In the genomic region with DNA sequence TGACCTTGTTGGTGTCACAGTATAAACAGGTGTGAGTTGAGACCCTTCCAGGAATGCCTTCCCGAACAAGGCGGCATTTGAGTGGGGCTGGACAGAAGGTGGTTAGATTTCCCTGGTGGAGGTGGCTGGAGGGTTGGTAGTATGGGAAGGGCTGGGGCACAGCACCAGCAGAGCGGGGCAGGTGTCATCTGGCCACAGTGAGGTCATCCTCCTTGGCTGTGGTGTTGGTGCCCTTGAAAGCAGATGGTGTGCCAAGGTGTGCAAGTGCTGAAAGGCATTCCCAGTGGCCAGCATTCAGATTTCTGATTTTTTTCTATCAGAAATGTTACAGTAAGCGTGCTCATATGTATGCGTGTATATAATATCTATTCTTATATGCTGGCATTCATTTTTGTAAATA, we compare ENCODE assay signal across 23 cellular contexts.
DNase-seq lines count a peak whose midpoint lies in the region; ATAC-seq and TF ChIP-seq lines count a peak whose summit lies in the region.
"Had no signal": no experiment of that assay in that cellular context is flagged by ENCODE, and none has a peak within 500 bp of the region (broad histone marks: within the 10 kb centered on the region; RNA-seq: fewer than 3 reads in every experiment).

No MANE protein-coding gene starts in this region.

- H3K4me3 Mint-ChIP-seq in glutamatergic neuron (ENCODE audit: unreplicated experiment), result no peak overlapping the region
- H3K4me3 Mint-ChIP-seq in stimulated activated memory B cell treated with anti-CD40 and anti-IgM and Interleukin-4, amounts not matched to agents 10 μg/mL and 1 μg/mL and 100 μg/mL, for 72 hours, result no peak overlapping the region
- no peak overlapping the region for H3K4me3 Mint-ChIP-seq in Calu3 (ENCODE audit: low read depth, unreplicated experiment)
- H3K4me3 Mint-ChIP-seq: HFFc6, type B pancreatic cell had no signal

- TF ChIP-seq CTCF in glutamatergic neuron (IDR thresholded peaks at IDR 0.05; ENCODE audit: partially characterized antibody, unreplicated experiment) (no peak), ovary (IDR thresholded peaks at IDR 0.05) (no peak), Calu3 (IDR thresholded peaks at IDR 0.05; ENCODE audit: unreplicated experiment) (no peak), tibial artery (IDR thresholded peaks at IDR 0.05) (no peak)

- TF ChIP-seq EP300 in ovary (IDR thresholded peaks at IDR 0.05), result no peak

- BruUV-seq in Calu3 (replicated peaks; lab: Mats Ljungman, UMichigan), result no TSS peak

- H3K9me3 ChIP-seq in ovary, result no peaks in the 10 kb centered on the region
- no peaks in the 10 kb centered on the region for H3K9me3 ChIP-seq in tibial artery
- H3K9me3 ChIP-seq: adrenal gland had no signal

- peaks cover 7% of the 10 kb centered on the region for H3K4me1 ChIP-seq in ovary (ENCODE audit: insufficient read depth)
- H3K4me1 ChIP-seq in tibial artery, result peaks cover 0 to 9% (median 4%) of the 10 kb centered on the region in 4 donors

- H3K27me3 Mint-ChIP-seq in glutamatergic neuron (ENCODE audit: unreplicated experiment), result peaks cover 11% of the 10 kb centered on the region
- no peaks in the 10 kb centered on the region for H3K27me3 Mint-ChIP-seq in stimulated activated memory B cell treated with anti-CD40 and anti-IgM and Interleukin-4, amounts not matched to agents 10 μg/mL and 1 μg/mL and 100 μg/mL, for 72 hours
- H3K27me3 Mint-ChIP-seq in Calu3 (ENCODE audit: unreplicated experiment), result peaks cover 37% of the 10 kb centered on the region

- TF ChIP-seq POLR2A in ovary (IDR thresholded peaks at IDR 0.05), result no peak

- H3K4me1 Mint-ChIP-seq in glutamatergic neuron (ENCODE audit: low read depth, unreplicated experiment) (peaks cover 22% of the 10 kb centered on the region), Calu3 (ENCODE audit: low read depth, unreplicated experiment) (peaks cover 26% of the 10 kb centered on the region)
- peaks cover 21% of the 10 kb centered on the region for H3K4me1 Mint-ChIP-seq in stimulated activated memory B cell treated with anti-CD40 and anti-IgM and Interleukin-4, amounts not matched to agents 10 μg/mL and 1 μg/mL and 100 μg/mL, for 72 hours

- H3K27ac Mint-ChIP-seq in glutamatergic neuron (ENCODE audit: unreplicated experiment) (peak overlapping the region; percentile 1), Calu3 (ENCODE audit: unreplicated experiment) (no peak overlapping the region)
- peak overlapping the region; percentile 3 for H3K27ac Mint-ChIP-seq in stimulated activated memory B cell treated with anti-CD40 and anti-IgM and Interleukin-4, amounts not matched to agents 10 μg/mL and 1 μg/mL and 100 μg/mL, for 72 hours
- H3K27ac Mint-ChIP-seq: HFFc6, type B pancreatic cell had no signal

- H3K27ac ChIP-seq in ovary, result no peak overlapping the region
- H3K27ac ChIP-seq in tibial artery, result no peak overlapping the region
- H3K27ac ChIP-seq: adrenal gland, C4-2B, coronary artery, PC-9 had no signal

- H3K27me3 ChIP-seq in ovary (no peaks in the 10 kb centered on the region), tibial artery (no peaks in the 10 kb centered on the region)
- H3K27me3 ChIP-seq: adrenal gland had no signal

- H3K36me3 Mint-ChIP-seq in glutamatergic neuron (ENCODE audit: unreplicated experiment) (no peaks in the 10 kb centered on the region), Calu3 (ENCODE audit: insufficient read depth, unreplicated experiment) (peaks cover 5% of the 10 kb centered on the region)
- peaks cover 45% of the 10 kb centered on the region for H3K36me3 Mint-ChIP-seq in stimulated activated memory B cell treated with anti-CD40 and anti-IgM and Interleukin-4, amounts not matched to agents 10 μg/mL and 1 μg/mL and 100 μg/mL, for 72 hours
- H3K36me3 Mint-ChIP-seq: type B pancreatic cell had no signal

- peak; percentile 54 for ATAC-seq in left ventricle myocardium superior
- no peak for ATAC-seq in left cardiac atrium
- ATAC-seq in stimulated activated memory B cell treated with anti-CD40 and anti-IgM and Interleukin-4, amounts not matched to agents 10 μg/mL and 1 μg/mL and 100 μg/mL, for 72 hours, result no peak
- ATAC-seq: esophagus mucosa had no signal

- intact Hi-C loops in left ventricle myocardium superior (cut with micrococcal nuclease), result no loop called here
- intact Hi-C loops in left cardiac atrium (cut with DNase I), result loop anchor here in 1 of 2 donors (10.0 kb wide), 1 partner anchor 143 kb away; no protein-coding TSS in a partner anchor
- intact Hi-C loops in ovary (cut with DNase I), result loop anchor here in 1 of 4 donors (10.0 kb wide), 1 partner anchor 143 kb away; no protein-coding TSS in a partner anchor
- intact Hi-C loops in Calu3 (cut with micrococcal nuclease; ENCODE audit: unreplicated experiment), result loop anchor here (10.0 kb wide), 1 partner anchor 203 kb away; no protein-coding TSS in a partner anchor
- intact Hi-C loops in tibial artery (cut with DNase I; ENCODE audit: low total_unique reads), result no loop called here

- no peak overlapping the region for H3K4me3 ChIP-seq in ovary
- no peak overlapping the region for H3K4me3 ChIP-seq in tibial artery
- H3K4me3 ChIP-seq: adrenal gland, coronary artery, PC-9 had no signal

- H3K36me3 ChIP-seq in ovary, result no peaks in the 10 kb centered on the region
- no peaks in the 10 kb centered on the region for H3K36me3 ChIP-seq in tibial artery
- H3K36me3 ChIP-seq: adrenal gland had no signal

- CTCF ChIA-PET in Calu3 (lab: Charles Lee), result no interaction called here

- WGBS in ovary, 3 donors, result 93 to 97% (median 94%) methylated on average over 5 of the region's 5 CpGs

- H3K9me3 Mint-ChIP-seq in glutamatergic neuron (ENCODE audit: unreplicated experiment) (peaks cover 7% of the 10 kb centered on the region), Calu3 (ENCODE audit: low read depth, unreplicated experiment) (no peaks in the 10 kb centered on the region)
- no peaks in the 10 kb centered on the region for H3K9me3 Mint-ChIP-seq in stimulated activated memory B cell treated with anti-CD40 and anti-IgM and Interleukin-4, amounts not matched to agents 10 μg/mL and 1 μg/mL and 100 μg/mL, for 72 hours
- H3K9me3 Mint-ChIP-seq: HFFc6, type B pancreatic cell had no signal

- DNase-seq in left ventricle myocardium superior (peak; percentile 31), left cardiac atrium (no peak), NCI-H2196 treated with DMSO at 0.1 percent for 48 hours (lab: John Stamatoyannopoulos, UW; ENCODE audit: unreplicated experiment) (peak; percentile 22), glutamatergic neuron (no peak), ovary (no peak), Calu3 (no peak), tibial artery (no peak)
- DNase-seq: activated CD4-positive, alpha-beta T cell treated with anti-CD3 and anti-CD28 coated beads for 1 hour; activated gamma-delta T cell; DMS79 treated with DMSO at 0.1 percent for 48 hours; foreskin melanocyte; HFFc6; hypothalamus; KG1; MM.1S; NCI-H1417 treated with DMSO at 0.1 percent for 48 hours; PC-9 had no signal

Comparison
In these comparisons a context has a peak if more than half of its experiments do, and no peak if none do; other contexts are left out.
1. DNase-seq: peak in left ventricle myocardium superior (single experiment) and NCI-H2196 treated with DMSO at 0.1 percent for 48 hours (single experiment); none in left cardiac atrium (single experiment), glutamatergic neuron (single experiment), ovary (0 of 5), Calu3 (single experiment) and tibial artery (0 of 2).